41 cellular contexts compared by ENCODE assay signal in genomic region chr10:22171131-22171530, GRCh38. TPM values are rescaled to one million over a fixed set of nuclear protein-coding genes. Genes with fewer than 3 reads are reported as not detected.
"Had no signal": no experiment of that assay in that cellular context is flagged by ENCODE, and none has a peak within 500 bp of the region (broad histone marks: within the 10 kb centered on the region; RNA-seq: fewer than 3 reads in every experiment).

No MANE protein-coding gene starts in this region.

- H3K27ac ChIP-seq: ascending aorta, cardiac muscle cell, WERI-Rb-1 had no signal

- H3K27me3 ChIP-seq: ascending aorta, cardiac muscle cell had no signal

- H3K4me3 ChIP-seq: ascending aorta, cardiac muscle cell had no signal

- H3K4me1 ChIP-seq: ascending aorta had no signal

- H3K4me1 Mint-ChIP-seq: brain; central memory CD8-positive, alpha-beta T cell had no signal

- H3K4me3 Mint-ChIP-seq: activated CD4-positive, alpha-beta memory T cell treated with anti-CD3 and anti-CD28 coated beads, Interleukin-2, amount 10 ng/mL, durations not matched to agents 7 days and 5 days; activated CD4-positive, alpha-beta T cell treated with anti-CD3 and anti-CD28 coated beads for 36 hours; activated CD4-positive, alpha-beta T cell treated with anti-CD3 and anti-CD28 coated beads, Interleukin-2, amount 10 ng/mL, durations not matched to agents 7 days and 5 days; activated CD8-positive, alpha-beta memory T cell treated with anti-CD3 and anti-CD28 coated beads, Interleukin-2, amount 10 ng/mL, durations not matched to agents 7 days and 5 days; activated CD8-positive, alpha-beta T cell treated with anti-CD3 and anti-CD28 coated beads, Interleukin-2, amount 10 ng/mL, durations not matched to agents 7 days and 5 days; activated naive CD4-positive, alpha-beta T cell treated with anti-CD3 and anti-CD28 coated beads, Interleukin-2, amount 10 ng/mL, durations not matched to agents 7 days and 5 days; activated naive CD4-positive, alpha-beta T cell treated with anti-CD3 and anti-CD28 coated beads, Interleukin-2, amount 50 U/mL, for 24 hours; activated naive CD8-positive, alpha-beta T cell; activated naive CD8-positive, alpha-beta T cell treated with anti-CD3 and anti-CD28 coated beads, Interleukin-2, amount 10 ng/mL, durations not matched to agents 7 days and 5 days; activated naive CD8-positive, alpha-beta T cell treated with anti-CD3 and anti-CD28 coated beads, Interleukin-2, amount 50 U/mL, for 24 hours; activated T-cell treated with anti-CD3 and anti-CD28 coated beads, Interleukin-2, amount 50 U/mL, for 24 hours; brain; central memory CD8-positive, alpha-beta T cell; T-helper 2 cell treated with Interferon-gamma antibody and Interleukin-4, amounts not matched to agents 5 μg/mL and 100 μg/mL, for 36 hours; WTC11 had no signal

- FAIRE-seq: bronchial epithelial cell, TTC549 had no signal

- H3K36me3 ChIP-seq: ascending aorta, cardiac muscle cell, WERI-Rb-1 had no signal

- ATAC-seq: activated CD4-positive, alpha-beta T cell treated with anti-CD3 and anti-CD28 coated beads for 36 hours; activated CD4-positive, CD25-positive, alpha-beta regulatory T cell treated with anti-CD3 and anti-CD28 coated beads, Interleukin-2, amount 50 U/mL, for 24 hours; activated CD8-positive, alpha-beta memory T cell treated with anti-CD3 and anti-CD28 coated beads, Interleukin-2, amount 10 ng/mL, durations not matched to agents 7 days and 5 days; activated CD8-positive, alpha-beta T cell treated with anti-CD3 and anti-CD28 coated beads, Interleukin-2, amount 10 ng/mL, durations not matched to agents 7 days and 5 days; activated naive CD8-positive, alpha-beta T cell treated with anti-CD3 and anti-CD28 coated beads, Interleukin-2, amount 50 U/mL, for 24 hours; WTC11 had no signal

- DNase-seq: activated CD4-positive, alpha-beta memory T cell treated with anti-CD3 and anti-CD28 coated beads, Interleukin-2, amount 10 ng/mL, durations not matched to agents 7 days and 5 days; activated CD4-positive, alpha-beta T cell treated with anti-CD3 and anti-CD28 coated beads for 1 hour; activated CD4-positive, alpha-beta T cell treated with anti-CD3 and anti-CD28 coated beads for 36 hours; activated CD4-positive, alpha-beta T cell treated with anti-CD3 and anti-CD28 coated beads for 48 hours; activated CD4-positive, alpha-beta T cell treated with anti-CD3 and anti-CD28 coated beads, Interleukin-2, amount 10 ng/mL, durations not matched to agents 7 days and 5 days; activated CD4-positive, alpha-beta T cell treated with anti-CD3 and anti-CD28 coated beads, Interleukin-2, amount 50 U/mL, for 48 hours; activated CD4-positive, CD25-positive, alpha-beta regulatory T cell; activated CD8-positive, alpha-beta memory T cell treated with anti-CD3 and anti-CD28 coated beads for 24 hours; activated CD8-positive, alpha-beta memory T cell treated with anti-CD3 and anti-CD28 coated beads, Interleukin-2, amount 10 ng/mL, durations not matched to agents 7 days and 5 days; activated CD8-positive, alpha-beta memory T cell treated with anti-CD3 and anti-CD28 coated beads, Interleukin-2, amount 50 U/mL, for 48 hours; activated CD8-positive, alpha-beta T cell treated with anti-CD3 and anti-CD28 coated beads, Interleukin-2, amount 10 ng/mL, durations not matched to agents 7 days and 5 days; activated effector memory CD4-positive, alpha-beta T cell treated with Interleukin-2 at 50 U/mL for 16 hours; activated gamma-delta T cell; activated naive CD4-positive, alpha-beta T cell treated with anti-CD3 and anti-CD28 coated beads, Interleukin-2, amount 10 ng/mL, durations not matched to agents 7 days and 5 days; activated naive CD4-positive, alpha-beta T cell treated with Interleukin-2 at 50 U/mL for 16 hours; activated naive CD8-positive, alpha-beta T cell treated with anti-CD3 and anti-CD28 coated beads, Interleukin-2, amount 10 ng/mL, durations not matched to agents 7 days and 5 days; activated naive CD8-positive, alpha-beta T cell treated with anti-CD3 and anti-CD28 coated beads, Interleukin-2, amount 50 U/mL, for 24 hours; activated T-cell treated with anti-CD3 and anti-CD28 coated beads, Interleukin-2, amount 50 U/mL, for 24 hours; activated T-cell treated with anti-CD3 and anti-CD28 coated beads, Interleukin-2, amount 50 U/mL, for 48 hours; amygdala; anterior cingulate cortex; caudate nucleus; cerebellar nuclear complex; T-helper 2 cell; T-helper 9 cell; WERI-Rb-1 had no signal

- H3K36me3 Mint-ChIP-seq: activated naive CD4-positive, alpha-beta T cell treated with anti-CD3 and anti-CD28 coated beads, Interleukin-2, amount 10 ng/mL, durations not matched to agents 7 days and 5 days; activated naive CD8-positive, alpha-beta T cell; brain had no signal

- H3K27me3 Mint-ChIP-seq: activated naive CD4-positive, alpha-beta T cell treated with anti-CD3 and anti-CD28 coated beads, Interleukin-2, amount 10 ng/mL, durations not matched to agents 7 days and 5 days had no signal

- H3K27ac Mint-ChIP-seq: activated CD4-positive, alpha-beta memory T cell treated with anti-CD3 and anti-CD28 coated beads, Interleukin-2, amount 10 ng/mL, durations not matched to agents 7 days and 5 days; activated CD4-positive, alpha-beta T cell treated with anti-CD3 and anti-CD28 coated beads for 36 hours; activated CD4-positive, alpha-beta T cell treated with anti-CD3 and anti-CD28 coated beads, Interleukin-2, amount 10 ng/mL, durations not matched to agents 7 days and 5 days; activated CD8-positive, alpha-beta memory T cell treated with anti-CD3 and anti-CD28 coated beads, Interleukin-2, amount 10 ng/mL, durations not matched to agents 7 days and 5 days; activated CD8-positive, alpha-beta T cell treated with anti-CD3 and anti-CD28 coated beads, Interleukin-2, amount 10 ng/mL, durations not matched to agents 7 days and 5 days; activated naive CD4-positive, alpha-beta T cell treated with anti-CD3 and anti-CD28 coated beads, Interleukin-2, amount 10 ng/mL, durations not matched to agents 7 days and 5 days; activated naive CD4-positive, alpha-beta T cell treated with anti-CD3 and anti-CD28 coated beads, Interleukin-2, amount 50 U/mL, for 24 hours; activated naive CD8-positive, alpha-beta T cell; activated naive CD8-positive, alpha-beta T cell treated with anti-CD3 and anti-CD28 coated beads, Interleukin-2, amount 10 ng/mL, durations not matched to agents 7 days and 5 days; activated naive CD8-positive, alpha-beta T cell treated with anti-CD3 and anti-CD28 coated beads, Interleukin-2, amount 50 U/mL, for 24 hours; activated T-cell treated with anti-CD3 and anti-CD28 coated beads, Interleukin-2, amount 50 U/mL, for 24 hours; activated T-helper 2 cell treated with anti-CD3 and anti-CD28 coated beads, Interferon-gamma antibody, Interleukin-2, Interleukin-4, amounts not matched to agents 10 μg/mL and 5 μg/mL and 100 μg/mL, durations not matched to agents 14 hours and 24 hours and 36 hours; brain; T-helper 2 cell treated with Interferon-gamma antibody and Interleukin-4, amounts not matched to agents 5 μg/mL and 100 μg/mL, for 36 hours; WTC11 had no signal

RNA-seq across cellular contexts. Expression of gene EBLN1, which starts 46.7 kb away (rescaled TPM):
- total RNA-seq: activated CD4-positive, alpha-beta memory T cell treated with anti-CD3 and anti-CD28 coated beads, Interleukin-2, amount 10 ng/mL, durations not matched to agents 7 days and 5 days; activated CD4-positive, alpha-beta T cell treated with anti-CD3 and anti-CD28 coated beads for 36 hours; activated CD4-positive, alpha-beta T cell treated with anti-CD3 and anti-CD28 coated beads, Interleukin-2, amount 10 ng/mL, durations not matched to agents 7 days and 5 days; activated CD8-positive, alpha-beta memory T cell treated with anti-CD3 and anti-CD28 coated beads, Interleukin-2, amount 10 ng/mL, durations not matched to agents 7 days and 5 days; activated CD8-positive, alpha-beta T cell treated with anti-CD3 and anti-CD28 coated beads, Interleukin-2, amount 10 ng/mL, durations not matched to agents 7 days and 5 days; activated naive CD8-positive, alpha-beta T cell treated with anti-CD3 and anti-CD28 coated beads, Interleukin-2, amount 10 ng/mL, durations not matched to agents 7 days and 5 days; activated T-helper 2 cell treated with anti-CD3 and anti-CD28 coated beads, Interferon-gamma antibody, Interleukin-2, Interleukin-4, amounts not matched to agents 10 μg/mL and 5 μg/mL and 100 μg/mL, durations not matched to agents 14 hours and 24 hours and 36 hours; ascending aorta; bronchial epithelial cell; cardiac muscle cell; chondrocyte; T-helper 1 cell treated with Interleukin-12 subunit alpha and Interleukin-12 subunit beta and Interleukin-4 antibody, amounts not matched to agents 30 ng/mL and 1 ng/mL, for 36 hours; WTC11 had no signal
- polyA plus RNA-seq: adipose tissue, cardiac muscle cell had no signal
